In the genomic region with DNA sequence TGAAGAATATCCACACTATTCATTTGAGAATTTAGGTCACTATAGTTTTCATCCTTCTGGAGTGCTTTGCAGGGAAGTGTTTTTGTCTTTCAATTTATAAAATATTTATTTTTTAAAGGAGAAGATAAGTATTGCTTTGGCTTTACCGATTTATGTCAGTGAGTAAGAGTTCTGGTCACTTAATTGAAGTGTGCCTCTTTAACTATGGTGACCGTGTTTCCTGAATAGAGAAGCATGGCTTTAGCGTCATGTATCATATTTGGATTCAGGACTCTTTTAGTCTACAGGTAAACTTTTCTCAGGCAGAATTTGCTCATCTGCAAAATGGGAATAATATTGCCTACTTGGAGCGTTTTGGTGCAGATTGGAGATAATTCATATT, we compare ENCODE assay signal across 8 cellular contexts. TPM values are rescaled to one million over a fixed set of nuclear protein-coding genes. Genes with fewer than 3 reads are reported as not detected.
DNase-seq lines count a peak whose midpoint lies in the region; ATAC-seq and TF ChIP-seq lines count a peak whose summit lies in the region.

No MANE protein-coding gene starts in this region.

- peak; percentile 52 for DNase-seq in DMS53 treated with DMSO at 0.1 percent for 48 hours (lab: John Stamatoyannopoulos, UW; ENCODE audit: unreplicated experiment)
- peak; percentile 7 for DNase-seq in cerebellar cortex (ENCODE audit: low spot score)
- no peak for DNase-seq in natural killer cell
- DNase-seq in anterior cingulate cortex (lab: John Stamatoyannopoulos, UW), result no peak
- no peak for DNase-seq in activated CD8-positive, alpha-beta memory T cell treated with anti-CD3 and anti-CD28 coated beads, Interleukin-2, amount 50 U/mL, for 4 hours
- no peak for DNase-seq in cortex of kidney (lab: John Stamatoyannopoulos, UW)

- H3K27me3 Mint-ChIP-seq in IgD-negative memory B cell, result peaks cover 1% of the 10 kb centered on the region
- peaks cover 0 to 9% of the 10 kb centered on the region in 2 donors for H3K27me3 Mint-ChIP-seq in natural killer cell (ENCODE audit: low read depth in 2 of 2)

- H3K4me3 Mint-ChIP-seq in IgD-negative memory B cell (peak overlapping the region; percentile 85 to 100 (median 97)), natural killer cell (peak overlapping the region; percentile 99)

- ATAC-seq in natural killer cell (no peak), HG02642 (IDR thresholded peaks at IDR 0.05; ENCODE audit: poor library complexity, unreplicated experiment) (no peak)

- H3K4me1 Mint-ChIP-seq in IgD-negative memory B cell, result peaks cover 15 to 22% (median 21%) of the 10 kb centered on the region in 3 donors
- H3K4me1 Mint-ChIP-seq in natural killer cell, result peaks cover 22 to 26% of the 10 kb centered on the region in 2 donors

- H3K9me3 Mint-ChIP-seq in IgD-negative memory B cell, result no peaks in the 10 kb centered on the region
- H3K9me3 Mint-ChIP-seq in natural killer cell, result no peaks in the 10 kb centered on the region

- H3K36me3 Mint-ChIP-seq in IgD-negative memory B cell, result no peaks in the 10 kb centered on the region
- no peaks in the 10 kb centered on the region for H3K36me3 Mint-ChIP-seq in natural killer cell

- TF ChIP-seq CTCF in natural killer cell (IDR thresholded peaks at IDR 0.05), result no peak

- intact Hi-C loops in natural killer cell (cut with micrococcal nuclease), result no loop called here

- H3K27ac Mint-ChIP-seq in IgD-negative memory B cell, result peak overlapping the region; percentile 83 to 99 (median 83)
- peak overlapping the region; percentile 97 to 99 for H3K27ac Mint-ChIP-seq in natural killer cell

RNA-seq across cellular contexts. Expression of a gene that starts 0.9 kb away (rescaled TPM):
- 20.8 TPM for polyA plus RNA-seq in IgD-negative memory B cell
- total RNA-seq in natural killer cell, result 10 to 100 TPM; 45.1 to 46.2 (median 45.8) TPM

Comparison
In these comparisons a context has a peak if more than half of its experiments do, and no peak if none do; other contexts are left out.
1. DNase-seq: peak in DMS53 treated with DMSO at 0.1 percent for 48 hours (single experiment) and cerebellar cortex (single experiment); none in natural killer cell (single experiment), anterior cingulate cortex (0 of 58), activated CD8-positive, alpha-beta memory T cell treated with anti-CD3 and anti-CD28 coated beads, Interleukin-2, amount 50 U/mL, for 4 hours (single experiment) and cortex of kidney (single experiment).